ENCODE assay signal across 16 cellular contexts in genomic region chr5:154815684-154816247, GRCh38. TPM values are rescaled to one million over a fixed set of nuclear protein-coding genes. Genes with fewer than 3 reads are reported as not detected.
A peak's percentile ranks its signal among the peaks of the same experiment; 100 is the strongest.
DNase-seq lines count a peak whose midpoint lies in the region; ATAC-seq and TF ChIP-seq lines count a peak whose summit lies in the region.
"Had no signal": no experiment of that assay in that cellular context is flagged by ENCODE, and none has a peak within 500 bp of the region (broad histone marks: within the 10 kb centered on the region; RNA-seq: fewer than 3 reads in every experiment).

No MANE protein-coding gene starts in this region.

- H3K27me3 Mint-ChIP-seq in activated naive CD8-positive, alpha-beta T cell treated with anti-CD3 and anti-CD28 coated beads, Interleukin-2, amount 10 ng/mL, durations not matched to agents 7 days and 5 days: no peaks in the 10 kb centered on the region

- H3K27ac ChIP-seq in left ventricle myocardium inferior (replicated peaks) (peak overlapping the region; percentile 53), right atrium auricular region (no peak overlapping the region), uterus (no peak overlapping the region)
- H3K27ac ChIP-seq: PC-9, SJSA1 had no signal

- H3K9me3 ChIP-seq in left ventricle myocardium inferior (replicated peaks) (no peaks in the 10 kb centered on the region), right atrium auricular region (no peaks in the 10 kb centered on the region), uterus (no peaks in the 10 kb centered on the region)
- H3K9me3 ChIP-seq: SJSA1 had no signal

- no peak overlapping the region for H3K4me3 Mint-ChIP-seq in activated naive CD8-positive, alpha-beta T cell treated with anti-CD3 and anti-CD28 coated beads, Interleukin-2, amount 10 ng/mL, durations not matched to agents 7 days and 5 days

- H3K4me1 ChIP-seq in left ventricle myocardium inferior (peaks cover 45% of the 10 kb centered on the region), right atrium auricular region (peaks cover 0 to 8% of the 10 kb centered on the region in 2 donors), uterus (no peaks in the 10 kb centered on the region)
- H3K4me1 ChIP-seq: SJSA1 had no signal

- in situ Hi-C loops in GM13976 (cut with MboI; ENCODE audit: low sequenced_read_pairs, unreplicated experiment): loop anchor here (10.0 kb wide), 1 partner anchor 161 kb away; no protein-coding TSS in a partner anchor

- no peak for DNase-seq in left ventricle myocardium inferior
- no peak for DNase-seq in right atrium auricular region (ENCODE audit: low spot score)
- DNase-seq in activated naive CD8-positive, alpha-beta T cell treated with anti-CD3 and anti-CD28 coated beads, Interleukin-2, amount 10 ng/mL, durations not matched to agents 7 days and 5 days: no peak
- DNase-seq in mesenteric fat pad (ENCODE audit: low spot score): peak; percentile 55
- no peak for DNase-seq in stimulated activated CD4-positive, alpha-beta T cell treated with anti-CD3 and anti-CD28 coated beads, Interleukin-1b, Interleukin-23, amount 100 ng/mL, for 48 hours
- DNase-seq in GM13976 (ENCODE audit: low spot score): no peak
- no peak for DNase-seq in uterus
- DNase-seq: activated CD4-positive, alpha-beta T cell treated with anti-CD3 and anti-CD28 coated beads, Interleukin-2, amount 50 U/mL, for 48 hours; activated gamma-delta T cell; dermis blood vessel endothelial cell; mammary epithelial cell; NCI-H146; PC-9; retina had no signal

- intact Hi-C loops in left ventricle myocardium inferior (cut with micrococcal nuclease): no loop called here
- intact Hi-C loops in uterus (cut with DNase I; ENCODE audit: low total_unique reads): no loop called here

- no peak for ATAC-seq in activated naive CD8-positive, alpha-beta T cell treated with anti-CD3 and anti-CD28 coated beads, Interleukin-2, amount 10 ng/mL, durations not matched to agents 7 days and 5 days (ENCODE audit: low read depth)
- ATAC-seq in GM18498 (IDR thresholded peaks at IDR 0.05; ENCODE audit: unreplicated experiment): no peak

- peaks cover 85% of the 10 kb centered on the region for H3K36me3 ChIP-seq in left ventricle myocardium inferior
- H3K36me3 ChIP-seq in right atrium auricular region: peaks cover 72% of the 10 kb centered on the region
- H3K36me3 ChIP-seq in uterus: no peaks in the 10 kb centered on the region

- POLR2A ChIA-PET in activated naive CD8-positive, alpha-beta T cell treated with anti-CD3 and anti-CD28 coated beads, Interleukin-2, amount 10 ng/mL, durations not matched to agents 7 days and 5 days (lab: Charles Lee): no interaction called here

- H3K27me3 ChIP-seq in left ventricle myocardium inferior (ENCODE audit: low read depth) (no peaks in the 10 kb centered on the region), right atrium auricular region (no peaks in the 10 kb centered on the region), uterus (no peaks in the 10 kb centered on the region)
- H3K27me3 ChIP-seq: SJSA1 had no signal

- H3K9me3 Mint-ChIP-seq in activated naive CD8-positive, alpha-beta T cell treated with anti-CD3 and anti-CD28 coated beads, Interleukin-2, amount 10 ng/mL, durations not matched to agents 7 days and 5 days: no peaks in the 10 kb centered on the region

- peaks cover 44% of the 10 kb centered on the region for H3K36me3 Mint-ChIP-seq in activated naive CD8-positive, alpha-beta T cell treated with anti-CD3 and anti-CD28 coated beads, Interleukin-2, amount 10 ng/mL, durations not matched to agents 7 days and 5 days

- TF ChIP-seq CTCF in left ventricle myocardium inferior (IDR thresholded peaks at IDR 0.05; ENCODE audit: borderline replicate concordance) (no peak), right atrium auricular region (IDR thresholded peaks at IDR 0.05) (no peak), GM13976 (IDR thresholded peaks at IDR 0.05; ENCODE audit: borderline replicate concordance, control extremely low read depth, extremely low read depth, insufficient read depth, missing control alignments) (no peak), uterus (IDR thresholded peaks at IDR 0.05) (no peak)

- TF ChIP-seq POLR2A in uterus (IDR thresholded peaks at IDR 0.05): no peak

- H3K4me3 ChIP-seq in left ventricle myocardium inferior (no peak overlapping the region), right atrium auricular region (no peak overlapping the region), uterus (no peak overlapping the region)
- H3K4me3 ChIP-seq: PC-9, SJSA1 had no signal

- H3K27ac Mint-ChIP-seq in activated naive CD8-positive, alpha-beta T cell treated with anti-CD3 and anti-CD28 coated beads, Interleukin-2, amount 10 ng/mL, durations not matched to agents 7 days and 5 days: peak overlapping the region; percentile 79

- H3K4me1 Mint-ChIP-seq in activated naive CD8-positive, alpha-beta T cell treated with anti-CD3 and anti-CD28 coated beads, Interleukin-2, amount 10 ng/mL, durations not matched to agents 7 days and 5 days: peaks cover 38% of the 10 kb centered on the region

RNA-seq across cellular contexts. Expression of gene FAXDC2, which starts 34.6 kb away (rescaled TPM):
- total RNA-seq in left ventricle myocardium inferior (23.5 TPM), right atrium auricular region (10 to 100 TPM; 22.1 to 24.6 TPM), mesenteric fat pad (13.2 TPM), uterus (100 to 1,000 TPM in 1 of 4 donors, 10 to 100 TPM in 3; 25.8 to 126 (median 29.1) TPM)
- total RNA-seq in activated naive CD8-positive, alpha-beta T cell treated with anti-CD3 and anti-CD28 coated beads, Interleukin-2, amount 10 ng/mL, durations not matched to agents 7 days and 5 days: not detected

RNA-seq across cellular contexts. Expression of gene CNOT8, which starts 42.7 kb away (rescaled TPM):
- total RNA-seq in left ventricle myocardium inferior (23.3 TPM), right atrium auricular region (10 to 100 TPM; 28.0 to 31.4 TPM), mesenteric fat pad (45.0 TPM), uterus (10 to 100 TPM; 32.0 to 96.2 (median 54.2) TPM)
- 10 to 100 TPM; 77.7 to 78.3 TPM for total RNA-seq in activated naive CD8-positive, alpha-beta T cell treated with anti-CD3 and anti-CD28 coated beads, Interleukin-2, amount 10 ng/mL, durations not matched to agents 7 days and 5 days

Comparison
In these comparisons a context has a peak if more than half of its experiments do, and no peak if none do; other contexts are left out.
1. RNA of gene FAXDC2, which starts 34.6 kb away (total RNA-seq): 25.8 to 126 TPM in uterus, 22.1 to 24.6 TPM in right atrium auricular region, 23.5 TPM in left ventricle myocardium inferior (single experiment) and 13.2 TPM in mesenteric fat pad (single experiment); not detected in activated naive CD8-positive, alpha-beta T cell treated with anti-CD3 and anti-CD28 coated beads, Interleukin-2, amount 10 ng/mL, durations not matched to agents 7 days and 5 days; every median in the first group is over 10 times any median in the second.